8 cellular contexts compared by ENCODE assay signal in the genomic region with DNA sequence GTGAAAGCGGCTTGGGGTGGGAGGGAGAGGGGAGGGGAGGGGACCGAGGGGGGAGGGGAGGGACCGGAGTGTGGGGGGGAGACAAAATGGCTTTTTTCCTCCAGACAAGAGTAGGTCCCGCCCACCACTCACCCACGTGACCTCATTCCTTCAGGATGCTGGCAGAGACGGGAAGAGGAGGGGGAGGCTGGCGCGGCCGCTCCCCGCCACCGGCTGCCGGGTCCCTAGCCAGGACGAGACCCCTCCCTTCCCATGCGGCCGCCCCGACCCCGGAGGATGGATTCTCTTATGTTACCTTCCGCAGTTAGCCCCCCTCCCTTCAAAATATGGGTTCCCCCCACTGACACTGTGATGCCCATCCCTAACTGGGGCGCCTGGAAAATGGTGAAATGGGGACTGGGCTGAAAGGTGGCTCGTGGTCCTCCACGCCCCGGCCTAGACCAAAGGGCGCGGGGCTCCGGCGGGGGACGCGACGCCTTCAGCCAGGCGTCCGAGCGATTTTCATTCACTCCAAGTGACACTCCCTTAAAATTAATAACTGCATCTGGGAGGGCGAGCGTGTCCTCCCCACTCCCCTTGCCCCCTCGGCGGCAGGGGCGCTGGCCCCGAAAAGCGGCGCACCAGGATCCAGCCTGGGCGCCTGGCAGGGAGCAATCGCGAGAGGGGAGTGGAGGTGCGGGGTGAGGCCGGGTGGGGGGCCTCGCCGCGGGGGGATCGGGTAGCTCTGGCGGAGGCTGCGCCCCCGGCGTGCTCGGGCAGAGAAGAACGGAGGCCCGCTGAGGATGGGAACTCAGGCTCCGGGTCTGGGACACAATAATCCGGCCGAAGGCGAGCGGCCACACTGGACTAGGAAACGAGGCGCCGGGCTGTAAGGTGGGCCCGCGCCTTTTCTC. TPM values are rescaled to one million over a fixed set of nuclear protein-coding genes. Genes with fewer than 3 reads are reported as not detected.
DNase-seq lines count a peak whose midpoint lies in the region; ATAC-seq, FAIRE-seq and TF ChIP-seq lines count a peak whose summit lies in the region.

TSS of gene PCGF2 (minus strand) at position 8 of the 893 bp plus-strand sequence. CDS start 7,934 bp downstream, outside the sequence.

- TF ChIP-seq RAD21 in K562 (CRISPR knock-in tag; conservative IDR thresholded peaks at IDR 0.05 in 1 of 2, IDR thresholded peaks at IDR 0.05 in 1 of 2) = no peak

- H3K79me2 ChIP-seq in K562 (ENCODE audit: control insufficient read depth, insufficient read depth, low read length) = peaks cover 84% of the 10 kb centered on the region

- in situ Hi-C loops in K562 (cut with MboI) = no loop called here

- TF ChIP-seq CTCF in BJ (IDR thresholded peaks at IDR 0.05; ENCODE audit: insufficient read depth, low read depth, low read length) (no peak), K562 (IDR thresholded peaks at IDR 0.05 in 2 of 3, conservative IDR thresholded peaks at IDR 0.05 in 1 of 3; ENCODE audit: insufficient read depth in 2 of 3, low read depth in 1 of 3, low read length in 3 of 3) (no peak)

- intact Hi-C loops in K562 (cut with micrococcal nuclease) = no loop called here

- H3K4me3 ChIP-seq in BJ (ENCODE audit: low read depth, low read length) (peak within 1 kb of the TSS; percentile 94), K562 (peak within 1 kb of the TSS; percentile 92)

- peaks cover 9% of the 10 kb centered on the region for H4K20me1 ChIP-seq in K562 (replicated peaks; ENCODE audit: control insufficient read depth, insufficient read depth, low read length)

- BruUV-seq in K562 (replicated peaks; lab: Mats Ljungman, UMichigan) = no TSS peak

- H3K9me1 ChIP-seq in K562 (ENCODE audit: control insufficient read depth, insufficient read depth, low read length) = peaks cover 4% of the 10 kb centered on the region

- DNase-seq in BJ (ENCODE audit: low read depth) (peak; percentile 31), HCEC 1CT (peak; percentile 79), NCI-H748 (lab: John Stamatoyannopoulos, UW; ENCODE audit: unreplicated experiment) (peak; percentile 95), K562 (ENCODE audit: extremely low read depth in 1 of 4, low spot score in 3 of 4) (peak; percentile 77 to 91 (median 81)), iPS DF 4.7 (ENCODE audit: extremely low read depth, low spot score) (peak; percentile 89), pulmonary artery endothelial cell (ENCODE audit: low read depth, low spot score) (peak; percentile 77)

- peak within 1 kb of the TSS; percentile 90 to 94 for H3K9ac ChIP-seq in K562 (ENCODE audit: insufficient read depth in 1 of 2, low read depth in 2 of 2, low read length in 2 of 2)

- H3K4me2 ChIP-seq in K562 (ENCODE audit: insufficient read depth, low read length) = peak within 1 kb of the TSS; percentile 92

- TF ChIP-seq EP300 in K562 (IDR thresholded peaks at IDR 0.05; ENCODE audit: low read length) = no peak

- no peaks in the 10 kb centered on the region for H3K9me3 ChIP-seq in K562 (replicated peaks; ENCODE audit: control insufficient read depth, insufficient read depth, low read depth, low read length)

- 12% methylated on average over 22 of the region's 66 CpGs for WGBS in K562 (ENCODE audit: insufficient coverage, low coverage, missing lambda C conversion rate)

- TF ChIP-seq POLR2A in K562 (conservative IDR thresholded peaks at IDR 0.05) = no peak; the same call in 1 of the 2 replicates

- no peak for FAIRE-seq in K562 (lab: Jason Lieb, UNC)

- H2AFZ ChIP-seq in K562 (ENCODE audit: low read depth, low read length) = peak within 1 kb of the TSS; percentile 91

- H3K27ac ChIP-seq in K562 (ENCODE audit: extremely low read depth, low read depth, low read length) = peak within 1 kb of the TSS; percentile 86

- no peak for ATAC-seq in K562
- no peak for ATAC-seq in HG02885 (IDR thresholded peaks at IDR 0.05; ENCODE audit: poor library complexity, unreplicated experiment)
- no peak for ATAC-seq in GM19324 (IDR thresholded peaks at IDR 0.05; ENCODE audit: low FRiP score, unreplicated experiment)

- CTCF ChIA-PET in BJ (lab: Yijun Ruan, JAX) (interaction anchor here (1.0 to 1.3 kb wide), 4 partner anchors 12 to 31 kb away, joined by 3 to 5 read pairs (median 4); no protein-coding TSS in a partner anchor), K562 (lab: Yijun Ruan, JAX; ENCODE audit: low intra/inter-chr PET ratio) (interaction anchor here (0.5 kb wide), 1 partner anchor 204 kb away, joined by 4 read pairs; no protein-coding TSS in a partner anchor)

- H3K36me3 ChIP-seq in BJ (ENCODE audit: control insufficient read depth, insufficient read depth, low read length) = no peaks in the 10 kb centered on the region
- peaks cover 4% of the 10 kb centered on the region; the same call in 1 of the 3 replicates for H3K36me3 ChIP-seq in K562 (ENCODE audit: control insufficient read depth, insufficient read depth, low read length)

- H3K4me1 ChIP-seq in K562 (replicated peaks in 1 of 2; ENCODE audit: control insufficient read depth in 2 of 2, insufficient read depth in 2 of 2, low read length in 2 of 2) = peaks cover 21 to 60% of the 10 kb centered on the region in 2 experiments

- no peaks in the 10 kb centered on the region for H3K27me3 ChIP-seq in BJ (ENCODE audit: control insufficient read depth, insufficient read depth, low read length)
- no peaks in the 10 kb centered on the region for H3K27me3 ChIP-seq in K562 (ENCODE audit: control insufficient read depth in 2 of 2, insufficient read depth in 2 of 2, low read length in 2 of 2)

- POLR2A ChIA-PET in BJ (lab: Charles Lee) = no interaction called here
- POLR2A ChIA-PET in K562 (lab: Yijun Ruan, JAX) = interaction anchor here (0.6 to 1.1 kb wide), 2 partner anchors 19 to 172 kb away, joined by 4 read pairs; no protein-coding TSS in a partner anchor

TF ChIP-seq in K562, 482 proteins besides CTCF, POLR2A, EP300 and RAD21 (continues in another document):
- no peak for TF ChIP-seq KDM5B (IDR thresholded peaks at IDR 0.05; ENCODE audit: insufficient replicate concordance, low read depth, low read length)
- no peak for TF ChIP-seq KDM4B (IDR thresholded peaks at IDR 0.05; ENCODE audit: borderline replicate concordance in 2 of 2, low read depth in 1 of 2)
- peak in 1 of 2 experiments; percentile 61; a peak in 2 of 4 replicates for TF ChIP-seq MNT (conservative IDR thresholded peaks at IDR 0.05)
- TF ChIP-seq, protein P1, sequence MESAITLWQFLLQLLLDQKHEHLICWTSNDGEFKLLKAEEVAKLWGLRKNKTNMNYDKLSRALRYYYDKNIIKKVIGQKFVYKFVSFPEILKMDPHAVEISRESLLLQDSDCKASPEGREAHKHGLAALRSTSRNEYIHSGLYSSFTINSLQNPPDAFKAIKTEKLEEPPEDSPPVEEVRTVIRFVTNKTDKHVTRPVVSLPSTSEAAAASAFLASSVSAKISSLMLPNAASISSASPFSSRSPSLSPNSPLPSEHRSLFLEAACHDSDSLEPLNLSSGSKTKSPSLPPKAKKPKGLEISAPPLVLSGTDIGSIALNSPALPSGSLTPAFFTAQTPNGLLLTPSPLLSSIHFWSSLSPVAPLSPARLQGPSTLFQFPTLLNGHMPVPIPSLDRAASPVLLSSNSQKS (CRISPR knock-in tag; IDR thresholded peaks at IDR 0.05) = no peak
- TF ChIP-seq ZNF699 (CRISPR knock-in tag; IDR thresholded peaks at IDR 0.05; ENCODE audit: insufficient replicate concordance) = no peak
- TF ChIP-seq FIP1L1 (IDR thresholded peaks at IDR 0.05; ENCODE audit: low read depth, low read length, poor library complexity, severe bottlenecking) = peak; percentile 8
- no peak for TF ChIP-seq NFE2 (IDR thresholded peaks at IDR 0.05; ENCODE audit: low read depth)
- TF ChIP-seq, protein P2, sequence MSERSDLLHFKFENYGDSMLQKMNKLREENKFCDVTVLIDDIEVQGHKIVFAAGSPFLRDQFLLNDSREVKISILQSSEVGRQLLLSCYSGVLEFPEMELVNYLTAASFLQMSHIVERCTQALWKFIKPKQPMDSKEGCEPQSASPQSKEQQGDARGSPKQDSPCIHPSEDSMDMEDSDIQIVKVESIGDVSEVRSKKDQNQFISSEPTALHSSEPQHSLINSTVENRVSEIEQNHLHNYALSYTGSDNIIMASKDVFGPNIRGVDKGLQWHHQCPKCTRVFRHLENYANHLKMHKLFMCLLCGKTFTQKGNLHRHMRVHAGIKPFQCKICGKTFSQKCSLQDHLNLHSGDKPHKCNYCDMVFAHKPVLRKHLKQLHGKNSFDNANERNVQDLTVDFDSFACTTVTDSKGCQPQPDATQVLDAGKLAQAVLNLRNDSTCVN (CRISPR knock-in tag; IDR thresholded peaks at IDR 0.05) = no peak

RNA-seq across cellular contexts. Expression of gene PCGF2, which starts in this region (rescaled TPM):
- polyA plus RNA-seq in BJ (2011; rRNA removed) = 16.6 and 27.6 TPM in 2 replicates
- polyA minus RNA-seq in BJ (2011; rRNA and poly(A)+ RNA removed) = 20.8 and 27.5 TPM in 2 replicates
- 12.2 and 22.3 TPM in 2 replicates for total RNA-seq in K562 (2011; cell fraction: chromatin; rRNA removed; ENCODE audit: low replicate concordance)
- 14.2 and 14.7 TPM in 2 replicates for total RNA-seq in K562 (2011; cell fraction: nucleolus; rRNA removed)
- total RNA-seq in K562 (2011; cell fraction: nucleoplasm; rRNA removed) = 12.9 and 19.9 TPM in 2 replicates
- total RNA-seq in K562 (2014; rRNA removed) = 6.6 and 8.3 TPM in 2 replicates
- 3.0 and 3.7 TPM in 2 replicates for total RNA-seq in K562 (2014; rRNA removed; fragmentation: Illumina TruSeq; extraction: Trizol)
- 4.0 and 5.1 TPM in 2 replicates for total RNA-seq in K562 (2015; rRNA removed; fragmentation: Illumina TruSeq; extraction: Trizol)
- 33.4 and 33.7 TPM in 2 replicates for total RNA-seq in K562 (2021)
- polyA plus RNA-seq in K562 (2011; rRNA removed) = 5.9 and 7.0 TPM in 2 replicates
- polyA plus RNA-seq in K562 (2011; cell fraction: cytosol; rRNA removed) = 7.1 and 19.3 TPM in 2 replicates
- 12.9 and 33.2 TPM in 2 replicates for polyA plus RNA-seq in K562 (2011; cell fraction: nucleus; rRNA removed)
- polyA plus RNA-seq in K562 (2012) = 22.2 and 28.1 TPM in 2 replicates
- polyA plus RNA-seq in K562 (2014; fragmentation: Illumina TruSeq; extraction: Trizol) = 14.0 and 17.8 TPM in 2 replicates
- 1 to 10 TPM; 1.3 to 1.4 TPM for polyA plus RNA-seq in K562 (2014; fragmentation: Nextera tagmentation; extraction: Ambion mirVana)
- 17.1 and 20.3 TPM in 2 replicates for polyA plus RNA-seq in K562 (2014; rRNA removed)
- 4.2 and 5.7 TPM in 2 replicates for polyA minus RNA-seq in K562 (2011; rRNA and poly(A)+ RNA removed)
- 12.4 and 18.0 TPM in 2 replicates for polyA minus RNA-seq in K562 (2011; cell fraction: cytosol; rRNA and poly(A)+ RNA removed)
- 3.0 and 5.5 TPM in 2 replicates for polyA minus RNA-seq in K562 (2011; cell fraction: nucleus; rRNA and poly(A)+ RNA removed)
- 6.4 and 6.9 TPM in 2 replicates for total RNA-seq in pulmonary artery endothelial cell

Comparison
In these comparisons a context has a peak if more than half of its experiments do, and no peak if none do; other contexts are left out.
1. DNase-seq: peak in every context shown above with its lines; median percentile 95 in NCI-H748; 89 in iPS DF 4.7; 81 in K562; 79 in HCEC 1CT; 77 in pulmonary artery endothelial cell; 31 in BJ.